10 cellular contexts compared by ENCODE assay signal in the genomic region with DNA sequence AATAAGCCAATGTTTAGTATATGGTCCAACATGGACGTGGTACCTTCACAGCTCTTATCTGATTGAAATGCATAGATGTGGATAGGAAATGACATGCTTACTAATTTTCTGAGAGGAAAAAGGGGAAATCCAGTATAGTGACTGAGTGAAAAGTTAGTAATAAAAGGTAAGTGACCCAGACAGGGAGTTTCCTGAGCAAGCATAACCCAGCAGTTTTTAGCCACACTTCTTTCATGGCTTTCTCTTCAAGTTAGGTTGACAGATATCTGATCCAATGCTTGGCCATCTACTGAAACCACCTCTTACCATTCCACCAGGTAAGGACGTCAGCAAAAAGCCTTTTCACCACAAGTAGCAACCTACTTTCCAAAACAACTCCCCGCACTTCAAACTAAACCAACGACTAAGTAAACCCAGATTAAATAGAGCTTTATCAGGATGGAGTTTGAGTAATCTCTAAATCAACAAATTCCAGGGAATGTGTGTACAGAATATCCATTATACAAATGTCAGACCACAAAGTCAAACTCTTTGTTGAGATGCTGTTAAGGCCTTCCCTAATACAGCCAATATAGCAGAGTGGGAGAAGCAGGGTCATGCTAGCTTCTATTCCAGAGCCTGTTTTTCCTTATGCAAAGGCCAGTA.
A peak's percentile ranks its signal among the peaks of the same experiment; 100 is the strongest.
DNase-seq lines count a peak whose midpoint lies in the region; ATAC-seq and TF ChIP-seq lines count a peak whose summit lies in the region.
"Had no signal": no experiment of that assay in that cellular context is flagged by ENCODE, and none has a peak within 500 bp of the region (broad histone marks: within the 10 kb centered on the region; RNA-seq: fewer than 3 reads in every experiment).

No MANE protein-coding gene starts in this region.

- no peak overlapping the region for H3K4me3 ChIP-seq in PC-3 (ENCODE audit: low read length)
- no peak overlapping the region for H3K4me3 ChIP-seq in aorta (ENCODE audit: low read length in 2 of 2)
- no peak overlapping the region for H3K4me3 ChIP-seq in left ventricle myocardium inferior

- H3K27ac ChIP-seq in PC-3 (ENCODE audit: low read length), result no peak overlapping the region
- no peak overlapping the region for H3K27ac ChIP-seq in aorta (ENCODE audit: low read depth in 1 of 2, low read length in 2 of 2)
- H3K27ac ChIP-seq in left ventricle myocardium inferior (replicated peaks), result no peak overlapping the region
- H3K27ac ChIP-seq: epithelial cell of prostate had no signal

- CTCF ChIA-PET in PC-3 (lab: Charles Lee), result no interaction called here

- no peak overlapping the region for H2AFZ ChIP-seq in PC-3 (ENCODE audit: low read length)

- TF ChIP-seq CTCF in GM13976 (IDR thresholded peaks at IDR 0.05; ENCODE audit: borderline replicate concordance, control extremely low read depth, extremely low read depth, insufficient read depth, missing control alignments) (no peak), PC-3 (conservative IDR thresholded peaks at IDR 0.05; ENCODE audit: low read depth, low read length) (no peak), left ventricle myocardium inferior (IDR thresholded peaks at IDR 0.05; ENCODE audit: borderline replicate concordance) (no peak)

- in situ Hi-C loops in GM13976 (cut with MboI; ENCODE audit: low sequenced_read_pairs, unreplicated experiment), result no loop called here

- no peak overlapping the region for H3K9ac ChIP-seq in PC-3 (ENCODE audit: low read length)

- no peaks in the 10 kb centered on the region for H3K4me1 ChIP-seq in PC-3 (ENCODE audit: insufficient read depth, low read length)
- H3K4me1 ChIP-seq in aorta (ENCODE audit: control insufficient read depth in 1 of 2, insufficient read depth in 2 of 2, low read length in 2 of 2), result no peaks in the 10 kb centered on the region
- H3K4me1 ChIP-seq in left ventricle myocardium inferior, result no peaks in the 10 kb centered on the region

- peak; percentile 54 for ATAC-seq in GM19351 (IDR thresholded peaks at IDR 0.05; ENCODE audit: unreplicated experiment)
- ATAC-seq in HG03095 (IDR thresholded peaks at IDR 0.05; ENCODE audit: unreplicated experiment), result peak; percentile 48
- ATAC-seq in activated naive CD8-positive, alpha-beta T cell treated with anti-CD3 and anti-CD28 coated beads, Interleukin-2, amount 10 ng/mL, durations not matched to agents 7 days and 5 days (ENCODE audit: low read depth), result peak; percentile 42
- ATAC-seq in PC-3, result no peak
- ATAC-seq in aorta (ENCODE audit: low FRiP score), result no peak

- no peaks in the 10 kb centered on the region for H3K9me2 ChIP-seq in PC-3 (replicated peaks; ENCODE audit: low read length)

- H3K27me3 ChIP-seq in PC-3 (ENCODE audit: low read length) (peaks cover 27% of the 10 kb centered on the region), aorta (ENCODE audit: control insufficient read depth in 1 of 2, insufficient read depth in 2 of 2, low read length in 1 of 2) (no peaks in the 10 kb centered on the region), left ventricle myocardium inferior (ENCODE audit: low read depth) (no peaks in the 10 kb centered on the region)

- no peak overlapping the region for H3K27ac Mint-ChIP-seq in activated naive CD8-positive, alpha-beta T cell treated with anti-CD3 and anti-CD28 coated beads, Interleukin-2, amount 10 ng/mL, durations not matched to agents 7 days and 5 days

- POLR2A ChIA-PET in activated naive CD8-positive, alpha-beta T cell treated with anti-CD3 and anti-CD28 coated beads, Interleukin-2, amount 10 ng/mL, durations not matched to agents 7 days and 5 days (lab: Charles Lee), result no interaction called here
- POLR2A ChIA-PET in PC-3 (lab: Charles Lee; ENCODE audit: unreplicated experiment), result no interaction called here

- H3K79me2 ChIP-seq in PC-3 (ENCODE audit: low read length), result no peaks in the 10 kb centered on the region

- H3F3A ChIP-seq in PC-3 (ENCODE audit: low read length, unreplicated experiment), result no peaks in the 10 kb centered on the region

- no peak overlapping the region for H3K4me3 Mint-ChIP-seq in activated naive CD8-positive, alpha-beta T cell treated with anti-CD3 and anti-CD28 coated beads, Interleukin-2, amount 10 ng/mL, durations not matched to agents 7 days and 5 days

- 79 to 80% methylated on average over 4 of the region's 4 CpGs for WGBS in aorta, 2 donors

- H3K4me2 ChIP-seq in PC-3 (ENCODE audit: low read length), result no peak overlapping the region

- no TSS peak for BruUV-seq in PC-3 (replicated peaks; lab: Mats Ljungman, UMichigan)

- H3K9me3 ChIP-seq in PC-3 (ENCODE audit: low read length) (no peaks in the 10 kb centered on the region), aorta (ENCODE audit: control insufficient read depth, low read length) (no peaks in the 10 kb centered on the region), left ventricle myocardium inferior (replicated peaks) (no peaks in the 10 kb centered on the region)

- intact Hi-C loops in PC-3 (cut with micrococcal nuclease), result no loop called here
- intact Hi-C loops in aorta (cut with DNase I), result no loop called here
- intact Hi-C loops in left ventricle myocardium inferior (cut with micrococcal nuclease), result no loop called here

- no peaks in the 10 kb centered on the region for H3K9me3 Mint-ChIP-seq in activated naive CD8-positive, alpha-beta T cell treated with anti-CD3 and anti-CD28 coated beads, Interleukin-2, amount 10 ng/mL, durations not matched to agents 7 days and 5 days

- no peaks in the 10 kb centered on the region for H4K20me1 ChIP-seq in PC-3 (ENCODE audit: low read length)

- H3K27me3 Mint-ChIP-seq in activated naive CD8-positive, alpha-beta T cell treated with anti-CD3 and anti-CD28 coated beads, Interleukin-2, amount 10 ng/mL, durations not matched to agents 7 days and 5 days, result peaks cover 2% of the 10 kb centered on the region

- DNase-seq in GM13976 (ENCODE audit: low spot score), result peak; percentile 52
- DNase-seq in activated naive CD8-positive, alpha-beta T cell treated with anti-CD3 and anti-CD28 coated beads, Interleukin-2, amount 10 ng/mL, durations not matched to agents 7 days and 5 days, result no peak
- DNase-seq in PC-3, result no peak
- DNase-seq in aorta, result no peak
- DNase-seq in left ventricle myocardium inferior, result no peak
- DNase-seq in NCI-H1048 (lab: John Stamatoyannopoulos, UW), result no peak
- DNase-seq: NCI-H1105 had no signal

- H3K36me3 ChIP-seq in PC-3 (ENCODE audit: low read depth, low read length) (no peaks in the 10 kb centered on the region), aorta (ENCODE audit: control insufficient read depth in 1 of 2, insufficient read depth in 2 of 2, low read length in 1 of 2) (no peaks in the 10 kb centered on the region), left ventricle myocardium inferior (no peaks in the 10 kb centered on the region)

- peaks cover 1% of the 10 kb centered on the region for H3K36me3 Mint-ChIP-seq in activated naive CD8-positive, alpha-beta T cell treated with anti-CD3 and anti-CD28 coated beads, Interleukin-2, amount 10 ng/mL, durations not matched to agents 7 days and 5 days

- H3K4me1 Mint-ChIP-seq in activated naive CD8-positive, alpha-beta T cell treated with anti-CD3 and anti-CD28 coated beads, Interleukin-2, amount 10 ng/mL, durations not matched to agents 7 days and 5 days, result peaks cover 12% of the 10 kb centered on the region

Comparison
In these comparisons a context has a peak if more than half of its experiments do, and no peak if none do; other contexts are left out.
1. ATAC-seq: peak in GM19351 (single experiment), HG03095 (single experiment) and activated naive CD8-positive, alpha-beta T cell treated with anti-CD3 and anti-CD28 coated beads, Interleukin-2, amount 10 ng/mL, durations not matched to agents 7 days and 5 days (single experiment); none in PC-3 (single experiment) and aorta (single experiment).